25 cellular contexts compared by ENCODE assay signal in the genomic region with DNA sequence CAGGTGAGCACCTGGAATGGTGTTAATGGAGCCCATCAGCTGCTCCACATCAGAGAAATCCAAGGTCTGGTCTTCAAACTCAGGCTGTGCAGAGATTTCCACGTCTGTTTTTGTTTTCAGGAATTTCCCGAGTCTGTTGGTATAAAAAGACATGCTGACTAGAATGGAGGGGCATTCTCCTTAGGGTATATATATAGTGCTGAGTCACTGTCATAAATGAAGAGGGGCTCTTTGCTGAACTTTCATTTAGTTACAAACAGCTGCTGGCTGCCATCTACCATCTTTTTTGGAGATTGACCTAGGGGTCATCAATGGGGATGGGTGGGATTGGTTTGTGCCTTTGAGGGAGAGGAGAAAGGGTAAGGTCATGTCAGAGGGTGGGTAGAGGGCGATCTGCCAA. TPM values are rescaled to one million over a fixed set of nuclear protein-coding genes. Genes with fewer than 3 reads are reported as not detected.
"Had no signal": no experiment of that assay in that cellular context is flagged by ENCODE, and none has a peak within 500 bp of the region (broad histone marks: within the 10 kb centered on the region; RNA-seq: fewer than 3 reads in every experiment).

No MANE protein-coding gene starts in this region.

- DNase-seq: MV-4-11, NCI-H1048, NCI-H1105, NCI-H1417 treated with DMSO at 0.1 percent for 48 hours, NCI-H146, NCI-H1694 treated with DMSO at 0.1 percent for 48 hours, NCI-H1930, NCI-H2081, NCI-H2107, NCI-H226, NCI-H446, NCI-H510A, NCI-H524 treated with DMSO at 0.1 percent for 48 hours, NCI-H69, NCI-H774, Right ventricle myocardium superior, RPMI8226, SIG-M5 had no signal

- H3K36me3 ChIP-seq: SJSA1 had no signal

- H3K27me3 ChIP-seq: SJSA1 had no signal

- H3K9ac ChIP-seq: KMS-11 had no signal

- H3K27ac ChIP-seq: KMS-11, SJSA1, SK-N-MC had no signal

- H3K9me3 ChIP-seq: SJSA1 had no signal

- H3K4me2 ChIP-seq: KMS-11 had no signal

- H3K4me1 ChIP-seq: SJSA1 had no signal

- H3K4me3 ChIP-seq: SJSA1, SK-N-MC had no signal

- FAIRE-seq: RCC 7860 had no signal

RNA-seq across cellular contexts. Expression of a gene that starts 27.1 kb away (rescaled TPM):
- total RNA-seq: HT1080, LHCN-M2, MCF 10A, SJSA1 had no signal
